In the genomic region with DNA sequence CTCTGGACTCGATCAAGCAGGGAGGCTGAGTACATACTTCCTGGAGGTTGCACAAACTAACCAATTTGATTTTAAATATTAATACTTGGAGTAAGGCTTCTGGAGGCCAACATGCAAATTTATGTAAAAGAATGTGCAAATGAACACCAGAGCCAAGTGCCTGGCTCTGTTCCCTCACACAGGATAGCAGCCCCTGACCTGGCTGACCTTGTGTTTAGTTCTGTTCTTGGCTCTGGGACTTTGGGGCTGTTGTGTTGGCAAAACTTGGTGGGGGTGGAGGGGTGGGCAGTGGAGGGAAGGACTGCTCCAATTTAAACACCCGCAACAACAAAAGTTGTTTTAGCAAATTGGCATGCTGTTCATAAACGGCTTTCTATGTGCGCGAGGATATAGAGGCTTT, we compare ENCODE assay signal across 14 cellular contexts. TPM values are rescaled to one million over a fixed set of nuclear protein-coding genes. Genes with fewer than 3 reads are reported as not detected.
A peak's percentile ranks its signal among the peaks of the same experiment; 100 is the strongest.
DNase-seq lines count a peak whose midpoint lies in the region; ATAC-seq and TF ChIP-seq lines count a peak whose summit lies in the region.
"Had no signal": no experiment of that assay in that cellular context is flagged by ENCODE, and none has a peak within 500 bp of the region (broad histone marks: within the 10 kb centered on the region; RNA-seq: fewer than 3 reads in every experiment).

No MANE protein-coding gene starts in this region.

- H3K56ac ChIP-seq in IMR-90 (ENCODE audit: extremely low read depth, insufficient read depth, low read length), result no peak overlapping the region

- H3K9me3 ChIP-seq in IMR-90 (ENCODE audit: control insufficient read depth, insufficient read depth, low read length) (no peaks in the 10 kb centered on the region), PC-9 (ENCODE audit: insufficient read depth, low read depth) (no peaks in the 10 kb centered on the region), mesenchymal stem cell (ENCODE audit: control insufficient read depth, low read length) (no peaks in the 10 kb centered on the region)
- H3K9me3 ChIP-seq: BLaER1 treated with 17β-estradiol and CSF1 and Interleukin-3, amounts not matched to agents 10 nM and 100 nM had no signal

- H3K27ac ChIP-seq in IMR-90 (ENCODE audit: insufficient read depth, low read length) (no peak overlapping the region), PC-9 (peak overlapping the region; percentile 60; the same call in 1 of the 2 replicates), mesenchymal stem cell (ENCODE audit: low read length, poor library complexity, severe bottlenecking) (no peak overlapping the region)
- H3K27ac ChIP-seq: BLaER1 treated with 17β-estradiol and CSF1 and Interleukin-3, amounts not matched to agents 10 nM and 100 nM had no signal

- H3K27me3 ChIP-seq in IMR-90 (ENCODE audit: control insufficient read depth, insufficient read depth, low read length) (no peaks in the 10 kb centered on the region), PC-9 (ENCODE audit: insufficient read depth, low read depth) (no peaks in the 10 kb centered on the region), mesenchymal stem cell (ENCODE audit: control insufficient read depth in 1 of 2, insufficient read depth in 1 of 2, low read length in 2 of 2) (no peaks in the 10 kb centered on the region)
- H3K27me3 ChIP-seq: BLaER1 treated with 17β-estradiol and CSF1 and Interleukin-3, amounts not matched to agents 10 nM and 100 nM had no signal

- H2BK5ac ChIP-seq in IMR-90 (ENCODE audit: low read depth, low read length, poor library complexity, severe bottlenecking), result no peak overlapping the region
- no peak overlapping the region for H2BK5ac ChIP-seq in mesenchymal stem cell (ENCODE audit: low read depth, low read length, poor library complexity, severe bottlenecking)

- no peak overlapping the region for H3K27ac Mint-ChIP-seq in nephron progenitor cell
- H3K27ac Mint-ChIP-seq: B cell had no signal

- peaks cover 27% of the 10 kb centered on the region for H3K4me1 Mint-ChIP-seq in nephron progenitor cell
- H3K4me1 Mint-ChIP-seq: B cell; CD8-positive, alpha-beta memory T cell had no signal

- H3K36me3 ChIP-seq in IMR-90 (ENCODE audit: control insufficient read depth, insufficient read depth, low read length) (no peaks in the 10 kb centered on the region), PC-9 (ENCODE audit: low read depth) (no peaks in the 10 kb centered on the region), mesenchymal stem cell (ENCODE audit: control insufficient read depth in 1 of 2, insufficient read depth in 2 of 2, low read depth in 1 of 2, low read length in 2 of 2) (peaks cover 2 to 56% of the 10 kb centered on the region in 2 experiments)
- H3K36me3 ChIP-seq: BLaER1 treated with 17β-estradiol and CSF1 and Interleukin-3, amounts not matched to agents 10 nM and 100 nM had no signal

- H2BK120ac ChIP-seq in IMR-90 (ENCODE audit: low read depth, low read length), result no peak overlapping the region
- H2BK120ac ChIP-seq in mesenchymal stem cell (ENCODE audit: low read depth, low read length), result no peak overlapping the region

- peaks cover 22% of the 10 kb centered on the region for H3F3A ChIP-seq in PC-9 (ENCODE audit: insufficient read depth, low read depth)

- H3K4me1 ChIP-seq in IMR-90 (ENCODE audit: control insufficient read depth, insufficient read depth, low read length) (peaks cover 6% of the 10 kb centered on the region), PC-9 (replicated peaks; ENCODE audit: insufficient read depth) (peaks cover 25% of the 10 kb centered on the region), mesenchymal stem cell (ENCODE audit: control insufficient read depth, insufficient read depth, low read depth, low read length) (peaks cover 15% of the 10 kb centered on the region)

- H4K8ac ChIP-seq in IMR-90 (ENCODE audit: low read depth in 2 of 2, low read length in 2 of 2), result no peak overlapping the region
- no peak overlapping the region for H4K8ac ChIP-seq in mesenchymal stem cell (ENCODE audit: low read length)

- H2BK12ac ChIP-seq in mesenchymal stem cell (ENCODE audit: low read length in 2 of 2), result no peak overlapping the region

- H3K4me2 ChIP-seq in IMR-90 (ENCODE audit: low read depth, low read length) (no peak overlapping the region), PC-9 (no peak overlapping the region), mesenchymal stem cell (ENCODE audit: low read length, poor library complexity, severe bottlenecking) (no peak overlapping the region)
- H3K4me2 ChIP-seq: BLaER1 treated with 17β-estradiol and CSF1 and Interleukin-3, amounts not matched to agents 10 nM and 100 nM had no signal

- H2BK15ac ChIP-seq in IMR-90 (ENCODE audit: low read depth, low read length) (no peak overlapping the region), mesenchymal stem cell (ENCODE audit: low read depth, poor library complexity, severe bottlenecking) (no peak overlapping the region)

- dilution Hi-C loops in IMR-90 (cut with HindIII; ENCODE audit: low sequenced_read_pairs, unreplicated experiment), result no loop called here

- H2AFZ ChIP-seq in IMR-90 (replicated peaks; ENCODE audit: low read length, poor library complexity), result no peak overlapping the region
- no peak overlapping the region for H2AFZ ChIP-seq in PC-9
- no peak overlapping the region for H2AFZ ChIP-seq in mesenchymal stem cell (ENCODE audit: low read depth, low read length)

- no peak overlapping the region for H2AK5ac ChIP-seq in IMR-90 (ENCODE audit: low read depth, low read length)
- H2AK5ac ChIP-seq in mesenchymal stem cell (ENCODE audit: low read length, severe bottlenecking), result no peak overlapping the region

- no peaks in the 10 kb centered on the region for H3K36me3 Mint-ChIP-seq in nephron progenitor cell (ENCODE audit: low read depth)
- H3K36me3 Mint-ChIP-seq: CD8-positive, alpha-beta memory T cell had no signal

- H3K23ac ChIP-seq in IMR-90 (ENCODE audit: low read depth, low read length) (no peak overlapping the region), mesenchymal stem cell (ENCODE audit: low read length in 2 of 2) (no peak overlapping the region)

- no peaks in the 10 kb centered on the region for H3K9me2 ChIP-seq in PC-9 (ENCODE audit: insufficient read depth)

- no peak overlapping the region for H2BK20ac ChIP-seq in IMR-90 (ENCODE audit: low read depth, low read length)

- H3K9ac ChIP-seq in IMR-90 (ENCODE audit: low read depth, low read length) (no peak overlapping the region), mesenchymal stem cell (ENCODE audit: low read length) (peak overlapping the region; percentile 42)
- H3K9ac ChIP-seq: BLaER1 treated with 17β-estradiol and CSF1 and Interleukin-3, amounts not matched to agents 10 nM and 100 nM had no signal

- H3K4me3 ChIP-seq in IMR-90 (ENCODE audit: insufficient read depth, low read depth, low read length) (no peak overlapping the region), PC-9 (no peak overlapping the region), mesenchymal stem cell (ENCODE audit: insufficient read depth in 1 of 2, low read depth in 1 of 2, low read length in 2 of 2) (no peak overlapping the region)
- H3K4me3 ChIP-seq: BLaER1 treated with 17β-estradiol and CSF1 and Interleukin-3, amounts not matched to agents 10 nM and 100 nM; K562 had no signal

- no peak for TF ChIP-seq RAD21 in IMR-90 (IDR thresholded peaks at IDR 0.05; ENCODE audit: low read length)

- H3K4ac ChIP-seq in IMR-90 (ENCODE audit: low read depth, low read length), result no peak overlapping the region
- H3K4ac ChIP-seq in mesenchymal stem cell (ENCODE audit: low read depth in 1 of 2, low read length in 2 of 2), result no peak overlapping the region

- in situ Hi-C loops in IMR-90 (cut with MboI; ENCODE audit: low sequenced_read_pairs), result no loop called here

- WGBS in IMR-90 (ENCODE audit: extremely low coverage in 2 of 2, insufficient read length in 1 of 2), 2 experiments, result no CpG with 5 or more reads among the region's 5 CpGs
- WGBS in mesenchymal stem cell, result 96% methylated on average over 5 of the region's 5 CpGs

- H3K18ac ChIP-seq in IMR-90 (ENCODE audit: low read depth, low read length), result no peak overlapping the region
- H3K18ac ChIP-seq in mesenchymal stem cell (ENCODE audit: low read depth in 1 of 2, low read length in 2 of 2), result no peak overlapping the region

- no peak for TF ChIP-seq CTCF in IMR-90 (conservative IDR thresholded peaks at IDR 0.05; ENCODE audit: low read depth, low read length)
- TF ChIP-seq CTCF in PC-9 (conservative IDR thresholded peaks at IDR 0.05), result no peak
- TF ChIP-seq CTCF in nephron progenitor cell (IDR thresholded peaks at IDR 0.05), result no peak

- CTCF ChIA-PET in IMR-90 (lab: Yijun Ruan, JAX), result interaction anchor here (0.6 kb wide), 1 partner anchor 782 kb away, joined by 4 read pairs; no protein-coding TSS in a partner anchor
- CTCF ChIA-PET in PC-9 (lab: Charles Lee), result no interaction called here

- H4K20me1 ChIP-seq in IMR-90 (ENCODE audit: insufficient read depth, low read length), result no peaks in the 10 kb centered on the region
- H4K20me1 ChIP-seq in PC-9 (ENCODE audit: insufficient read depth), result no peaks in the 10 kb centered on the region

- H4K91ac ChIP-seq in IMR-90 (ENCODE audit: insufficient read depth, low read depth, low read length) (no peak overlapping the region), mesenchymal stem cell (ENCODE audit: low read length) (no peak overlapping the region)

- H3K79me1 ChIP-seq in IMR-90 (ENCODE audit: low read depth in 1 of 2, low read length in 2 of 2) (peaks cover 0 to 23% of the 10 kb centered on the region in 2 experiments; a peak in 1 of 4 replicates), mesenchymal stem cell (replicated peaks; ENCODE audit: low read length, poor library complexity, severe bottlenecking) (peaks cover 39% of the 10 kb centered on the region)

- BruUV-seq in IMR-90 (replicated peaks; lab: Mats Ljungman, UMichigan) (no TSS peak), PC-9 (replicated peaks; lab: Mats Ljungman, UMichigan) (no TSS peak)

- peaks cover 9% of the 10 kb centered on the region for H3K27me3 Mint-ChIP-seq in nephron progenitor cell (ENCODE audit: low read depth, poor library complexity)

- TF ChIP-seq POLR2A in IMR-90 (IDR thresholded peaks at IDR 0.05; ENCODE audit: low read depth, low read length), result no peak

- H4K5ac ChIP-seq in IMR-90 (ENCODE audit: low read depth, low read length), result no peak overlapping the region

- H3K9me1 ChIP-seq in IMR-90 (ENCODE audit: insufficient read depth, low read length), result peaks cover 12% of the 10 kb centered on the region

- intact Hi-C loops in IMR-90 (cut with micrococcal nuclease) (loop anchor here (5.0 kb wide), 1 partner anchor 272 kb away; no protein-coding TSS in a partner anchor), PC-9 (cut with micrococcal nuclease; ENCODE audit: unreplicated experiment) (loop anchor here (5.0 kb wide), 1 partner anchor 33 kb away; a partner anchor contains a TSS)

- no peaks in the 10 kb centered on the region for H3K9me3 Mint-ChIP-seq in nephron progenitor cell
- H3K9me3 Mint-ChIP-seq: CD8-positive, alpha-beta memory T cell had no signal

- H3K14ac ChIP-seq in IMR-90 (replicated peaks; ENCODE audit: low read depth, low read length) (no peak overlapping the region), mesenchymal stem cell (ENCODE audit: low read length in 2 of 2) (no peak overlapping the region)

- H2AK9ac ChIP-seq in IMR-90 (replicated peaks; ENCODE audit: low read depth, low read length, poor library complexity), result no peak overlapping the region

- ATAC-seq in IMR-90 (ENCODE audit: low read depth), result peak; percentile 9; the same call in 1 of the 2 replicates
- ATAC-seq: HCT116, K562 had no signal

- POLR2A ChIA-PET in IMR-90 (lab: Charles Lee; ENCODE audit: unreplicated experiment), result no interaction called here
- POLR2A ChIA-PET in PC-9 (lab: Charles Lee; ENCODE audit: unreplicated experiment), result no interaction called here

- H3K4me3 Mint-ChIP-seq in nephron progenitor cell, result no peak overlapping the region
- H3K4me3 Mint-ChIP-seq: B cell; CD8-positive, alpha-beta memory T cell had no signal

- H3K79me2 ChIP-seq in PC-9 (ENCODE audit: low read depth), result peaks cover 7% of the 10 kb centered on the region; the same call in 1 of the 2 replicates

- no peak for DNase-seq in IMR-90
- no peak for DNase-seq in PC-9
- DNase-seq in mesenchymal stem cell, result no peak
- no peak for DNase-seq in NCI-H2227 treated with DMSO at 0.1 percent for 48 hours (lab: John Stamatoyannopoulos, UW)
- DNase-seq in nephron progenitor cell, result no peak
- DNase-seq in HK-2 (ENCODE audit: unreplicated experiment), result no peak
- DNase-seq: CD8-positive, alpha-beta memory T cell; COR-L47; GOT3; H7 had no signal

RNA-seq across cellular contexts. Expression of a gene that starts 34.2 kb away (rescaled TPM):
- total RNA-seq in IMR-90 (2012; rRNA removed), result 2.0 and 3.1 TPM in 2 replicates
- polyA plus RNA-seq in IMR-90 (2012; rRNA removed), result 2.9 and 3.1 TPM in 2 replicates
- polyA plus RNA-seq in IMR-90 (2012; cell fraction: cytosol; rRNA removed), result 2.1 and 2.2 TPM in 2 replicates
- polyA plus RNA-seq in IMR-90 (2012; cell fraction: nucleus; rRNA removed; ENCODE audit: low replicate concordance), result 1.9 and 4.7 TPM in 2 replicates
- 7.4 and 8.4 TPM in 2 replicates for total RNA-seq in PC-9 (2021)
- 5.4 TPM for polyA plus RNA-seq in mesenchymal stem cell (2013, experiment 1 of 2)
- 6.0 TPM for polyA plus RNA-seq in mesenchymal stem cell (2013, experiment 2 of 2)
